Comparison of ENCODE assay signal across 16 cellular contexts in the genomic region with DNA sequence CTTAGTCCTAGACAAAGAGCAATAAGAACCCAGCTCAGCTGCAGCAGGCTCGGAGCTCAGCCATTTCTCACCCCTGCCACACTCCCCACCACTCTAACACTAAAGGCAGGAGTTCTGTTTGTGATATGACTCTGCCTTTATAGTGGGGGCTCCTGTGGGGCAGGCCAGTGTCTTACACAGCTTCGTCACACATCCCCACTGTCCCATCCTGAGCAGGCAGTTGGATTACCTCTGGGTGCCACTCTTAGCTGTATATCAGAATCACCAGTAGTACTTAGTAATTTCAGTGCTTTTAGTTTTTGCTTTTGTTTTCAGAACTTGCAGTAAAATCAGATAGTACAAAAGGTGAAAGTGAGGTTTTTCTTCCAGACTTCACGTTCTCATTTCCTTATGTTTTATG. TPM values are rescaled to one million over a fixed set of nuclear protein-coding genes. Genes with fewer than 3 reads are reported as not detected.
"Had no signal": no experiment of that assay in that cellular context is flagged by ENCODE, and none has a peak within 500 bp of the region (broad histone marks: within the 10 kb centered on the region; RNA-seq: fewer than 3 reads in every experiment).

No MANE protein-coding gene starts in this region.

- H3K9me3 Mint-ChIP-seq: naive thymus-derived CD8-positive, alpha-beta T cell had no signal

- H3K4me3 Mint-ChIP-seq: naive thymus-derived CD8-positive, alpha-beta T cell had no signal

- H3K27me3 ChIP-seq: hepatocyte, neutrophil, transverse colon had no signal

- H3K4me3 ChIP-seq: coronary artery, hepatocyte, mucosa of descending colon, thoracic aorta, transverse colon had no signal

- H3K27ac ChIP-seq: coronary artery, hepatocyte, neutrophil, thoracic aorta, transverse colon had no signal

- H3K9me3 ChIP-seq: mucosa of descending colon, neutrophil, thoracic aorta, transverse colon had no signal

- H3K27me3 Mint-ChIP-seq: naive thymus-derived CD8-positive, alpha-beta T cell had no signal

- ATAC-seq: left lobe of liver; mucosa of descending colon; naive thymus-derived CD8-positive, alpha-beta T cell; right cardiac atrium had no signal

- DNase-seq: effector CD8-positive, alpha-beta T cell; foreskin melanocyte; head of caudate nucleus; mucosa of descending colon; naive thymus-derived CD8-positive, alpha-beta T cell; right cardiac atrium; small intestine; stimulated activated CD4-positive, alpha-beta T cell treated with anti-CD3 and anti-CD28 coated beads, Interleukin-12 subunit alpha, Interleukin-12 subunit beta, amount 100 ng/mL, for 4 hours; stimulated activated naive CD4-positive, alpha-beta T cell treated with Interleukin-2 at 50 U/mL for 16 hours; transverse colon had no signal

RNA-seq across cellular contexts. Expression of a gene that starts 23.2 kb away (rescaled TPM):
- total RNA-seq: hepatocyte, kidney epithelial cell had no signal
